Comparison of ENCODE assay signal across 2 cellular contexts in the genomic region with DNA sequence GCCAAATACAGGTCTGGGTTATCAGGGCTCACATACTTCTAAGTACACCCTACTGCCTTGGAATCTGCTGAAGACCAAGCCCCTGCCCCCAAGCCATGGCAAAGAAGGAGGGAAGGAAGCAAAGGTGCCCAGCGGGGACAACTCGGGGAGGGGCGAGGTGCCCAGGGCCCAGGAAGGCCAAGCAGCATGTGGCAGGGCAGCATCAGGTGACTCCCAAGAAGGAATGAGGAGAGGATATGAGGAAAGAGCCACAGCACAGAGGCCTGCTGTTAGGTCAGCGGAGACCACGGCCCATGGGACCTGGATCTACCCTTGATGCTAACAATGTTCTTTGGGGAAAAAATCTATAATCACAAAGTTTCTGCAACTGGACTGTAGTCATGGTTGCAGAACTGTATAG.
TF ChIP-seq lines count a peak whose summit lies in the region.

No MANE protein-coding gene starts in this region.

TF ChIP-seq in HCT116, 20 proteins besides CTCF, POLR2A, EP300 and RAD21:
- peak; percentile 29; the same call in 1 of the 2 replicates for TF ChIP-seq POLR2AphosphoS5 (IDR thresholded peaks at IDR 0.05; ENCODE audit: low read depth, low read length)
- no peak for TF ChIP-seq ZNF274 (IDR thresholded peaks at IDR 0.05; ENCODE audit: low read depth, low read length)

TF ChIP-seq in K562, 482 proteins besides CTCF, POLR2A, EP300 and RAD21:
- TF ChIP-seq, protein P1, sequence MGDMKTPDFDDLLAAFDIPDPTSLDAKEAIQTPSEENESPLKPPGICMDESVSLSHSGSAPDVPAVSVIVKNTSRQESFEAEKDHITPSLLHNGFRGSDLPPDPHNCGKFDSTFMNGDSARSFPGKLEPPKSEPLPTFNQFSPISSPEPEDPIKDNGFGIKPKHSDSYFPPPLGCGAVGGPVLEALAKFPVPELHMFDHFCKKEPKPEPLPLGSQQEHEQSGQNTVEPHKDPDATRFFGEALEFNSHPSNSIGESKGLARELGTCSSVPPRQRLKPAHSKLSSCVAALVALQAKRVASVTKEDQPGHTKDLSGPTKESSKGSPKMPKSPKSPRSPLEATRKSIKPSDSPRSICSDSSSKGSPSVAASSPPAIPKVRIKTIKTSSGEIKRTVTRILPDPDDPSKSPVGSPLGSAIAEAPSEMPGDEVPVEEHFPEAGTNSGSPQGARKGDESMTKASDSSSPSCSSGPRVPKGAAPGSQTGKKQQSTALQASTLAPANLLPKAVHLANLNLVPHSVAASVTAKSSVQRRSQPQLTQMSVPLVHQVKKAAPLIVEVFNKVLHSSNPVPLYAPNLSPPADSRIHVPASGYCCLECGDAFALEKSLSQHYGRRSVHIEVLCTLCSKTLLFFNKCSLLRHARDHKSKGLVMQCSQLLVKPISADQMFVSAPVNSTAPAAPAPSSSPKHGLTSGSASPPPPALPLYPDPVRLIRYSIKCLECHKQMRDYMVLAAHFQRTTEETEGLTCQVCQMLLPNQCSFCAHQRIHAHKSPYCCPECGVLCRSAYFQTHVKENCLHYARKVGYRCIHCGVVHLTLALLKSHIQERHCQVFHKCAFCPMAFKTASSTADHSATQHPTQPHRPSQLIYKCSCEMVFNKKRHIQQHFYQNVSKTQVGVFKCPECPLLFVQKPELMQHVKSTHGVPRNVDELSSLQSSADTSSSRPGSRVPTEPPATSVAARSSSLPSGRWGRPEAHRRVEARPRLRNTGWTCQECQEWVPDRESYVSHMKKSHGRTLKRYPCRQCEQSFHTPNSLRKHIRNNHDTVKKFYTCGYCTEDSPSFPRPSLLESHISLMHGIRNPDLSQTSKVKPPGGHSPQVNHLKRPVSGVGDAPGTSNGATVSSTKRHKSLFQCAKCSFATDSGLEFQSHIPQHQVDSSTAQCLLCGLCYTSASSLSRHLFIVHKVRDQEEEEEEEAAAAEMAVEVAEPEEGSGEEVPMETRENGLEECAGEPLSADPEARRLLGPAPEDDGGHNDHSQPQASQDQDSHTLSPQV (IDR thresholded peaks at IDR 0.05): no peak
- TF ChIP-seq POLR2G (IDR thresholded peaks at IDR 0.05; ENCODE audit: low read depth, low read length) (0 out of 2 replicates have a peak, but pooled peaks have one; percentile 25), CHD2 (IDR thresholded peaks at IDR 0.05; ENCODE audit: low read depth, low read length) (no peak)
- TF ChIP-seq, protein P2, sequence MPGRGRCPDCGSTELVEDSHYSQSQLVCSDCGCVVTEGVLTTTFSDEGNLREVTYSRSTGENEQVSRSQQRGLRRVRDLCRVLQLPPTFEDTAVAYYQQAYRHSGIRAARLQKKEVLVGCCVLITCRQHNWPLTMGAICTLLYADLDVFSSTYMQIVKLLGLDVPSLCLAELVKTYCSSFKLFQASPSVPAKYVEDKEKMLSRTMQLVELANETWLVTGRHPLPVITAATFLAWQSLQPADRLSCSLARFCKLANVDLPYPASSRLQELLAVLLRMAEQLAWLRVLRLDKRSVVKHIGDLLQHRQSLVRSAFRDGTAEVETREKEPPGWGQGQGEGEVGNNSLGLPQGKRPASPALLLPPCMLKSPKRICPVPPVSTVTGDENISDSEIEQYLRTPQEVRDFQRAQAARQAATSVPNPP (IDR thresholded peaks at IDR 0.05; ENCODE audit: borderline replicate concordance, insufficient read depth, insufficient read length): no peak
TF ChIP-seq in K562: peak in this region for 1.
